In genomic region chr5:67799732-67800234, GRCh38 we compare ENCODE assay signal across 15 cellular contexts.
A peak's percentile ranks its signal among the peaks of the same experiment; 100 is the strongest.
DNase-seq lines count a peak whose midpoint lies in the region; ATAC-seq, FAIRE-seq and TF ChIP-seq lines count a peak whose summit lies in the region.
"Had no signal": no experiment of that assay in that cellular context is flagged by ENCODE, and none has a peak within 500 bp of the region (broad histone marks: within the 10 kb centered on the region; RNA-seq: fewer than 3 reads in every experiment).

No MANE protein-coding gene starts in this region.

- H2AK5ac ChIP-seq in mesenchymal stem cell (ENCODE audit: low read length, severe bottlenecking) = no peak overlapping the region

- intact Hi-C loops in tibial artery (cut with DNase I; ENCODE audit: low total_unique reads) = loop anchor here (10.0 kb wide), 1 partner anchor 105 kb away; no protein-coding TSS in a partner anchor
- intact Hi-C loops in activated CD4-positive, alpha-beta T cell treated with anti-CD3 and anti-CD28 coated beads for 36 hours (cut with DNase I, micrococcal nuclease) = no loop called here

- POLR2A ChIA-PET in activated CD4-positive, alpha-beta T cell treated with anti-CD3 and anti-CD28 coated beads for 36 hours (lab: Charles Lee) = no interaction called here

- H3K9ac ChIP-seq in mesenchymal stem cell (ENCODE audit: low read length) = no peak overlapping the region
- H3K9ac ChIP-seq: neural progenitor cell had no signal

- TF ChIP-seq CTCF in fibroblast of pulmonary artery (IDR thresholded peaks at IDR 0.05; ENCODE audit: low read length, missing control alignments) = no peak
- TF ChIP-seq CTCF in tibial artery (IDR thresholded peaks at IDR 0.05) = no peak
- TF ChIP-seq CTCF in endothelial cell (IDR thresholded peaks at IDR 0.05; ENCODE audit: unreplicated experiment) = no peak
- TF ChIP-seq CTCF in D721Med (IDR thresholded peaks at IDR 0.05; ENCODE audit: insufficient read depth, missing control alignments) = no peak

- WGBS in mesenchymal stem cell = 67% methylated on average over 5 of the region's 5 CpGs

- H3K27me3 ChIP-seq in mesenchymal stem cell (ENCODE audit: control insufficient read depth in 1 of 2, insufficient read depth in 1 of 2, low read length in 2 of 2) = no peaks in the 10 kb centered on the region
- no peaks in the 10 kb centered on the region for H3K27me3 ChIP-seq in tibial artery
- H3K27me3 ChIP-seq: cardiac muscle cell, neural progenitor cell had no signal

- H3K23ac ChIP-seq in mesenchymal stem cell (ENCODE audit: low read length in 2 of 2) = no peak overlapping the region

- no peak overlapping the region for H3K18ac ChIP-seq in mesenchymal stem cell (ENCODE audit: low read depth in 1 of 2, low read length in 2 of 2)

- no peak overlapping the region for H2BK5ac ChIP-seq in mesenchymal stem cell (ENCODE audit: low read depth, low read length, poor library complexity, severe bottlenecking)

- CTCF ChIA-PET in activated CD4-positive, alpha-beta T cell treated with anti-CD3 and anti-CD28 coated beads for 36 hours (lab: Charles Lee) = no interaction called here

- peaks cover 7% of the 10 kb centered on the region for H3K9me3 Mint-ChIP-seq in activated CD4-positive, alpha-beta T cell treated with anti-CD3 and anti-CD28 coated beads for 36 hours (ENCODE audit: low read depth)
- no peaks in the 10 kb centered on the region for H3K9me3 Mint-ChIP-seq in endothelial cell (ENCODE audit: unreplicated experiment)
- H3K9me3 Mint-ChIP-seq: activated T-helper 1 cell treated with anti-CD3 and anti-CD28 coated beads, Interleukin-12 subunit alpha, Interleukin-12 subunit beta, Interleukin-2, Interleukin-4 antibody, amounts not matched to agents 30 ng/mL and 10 ng/mL and 1 ng/mL, durations not matched to agents 14 hours and 24 hours and 36 hours had no signal

- H4K8ac ChIP-seq in mesenchymal stem cell (ENCODE audit: low read length) = no peak overlapping the region

- no peak overlapping the region for H2BK120ac ChIP-seq in mesenchymal stem cell (ENCODE audit: low read depth, low read length)

- H3K4me1 Mint-ChIP-seq in activated CD4-positive, alpha-beta T cell treated with anti-CD3 and anti-CD28 coated beads for 36 hours = peaks cover 2% of the 10 kb centered on the region
- no peaks in the 10 kb centered on the region for H3K4me1 Mint-ChIP-seq in endothelial cell (ENCODE audit: unreplicated experiment)
- H3K4me1 Mint-ChIP-seq: neural progenitor cell had no signal

- no peak overlapping the region for H2BK12ac ChIP-seq in mesenchymal stem cell (ENCODE audit: low read length in 2 of 2)

- H3K9me3 ChIP-seq in mesenchymal stem cell (ENCODE audit: control insufficient read depth, low read length) (no peaks in the 10 kb centered on the region), tibial artery (no peaks in the 10 kb centered on the region)

- no peak overlapping the region for H3K27ac Mint-ChIP-seq in activated CD4-positive, alpha-beta T cell treated with anti-CD3 and anti-CD28 coated beads for 36 hours
- no peak overlapping the region for H3K27ac Mint-ChIP-seq in endothelial cell (ENCODE audit: unreplicated experiment)
- H3K27ac Mint-ChIP-seq: activated T-helper 1 cell treated with anti-CD3 and anti-CD28 coated beads, Interleukin-12 subunit alpha, Interleukin-12 subunit beta, Interleukin-2, Interleukin-4 antibody, amounts not matched to agents 30 ng/mL and 10 ng/mL and 1 ng/mL, durations not matched to agents 14 hours and 24 hours and 36 hours; CD8-positive, alpha-beta T cell; neural progenitor cell had no signal

- H3K4me3 ChIP-seq in fibroblast of pulmonary artery (replicated peaks; ENCODE audit: low read depth, low read length) = no peak overlapping the region
- H3K4me3 ChIP-seq in mesenchymal stem cell (ENCODE audit: insufficient read depth in 1 of 2, low read depth in 1 of 2, low read length in 2 of 2) = no peak overlapping the region
- no peak overlapping the region for H3K4me3 ChIP-seq in tibial artery
- H3K4me3 ChIP-seq: cardiac muscle cell, neural progenitor cell had no signal

- H3K4me3 Mint-ChIP-seq in activated CD4-positive, alpha-beta T cell treated with anti-CD3 and anti-CD28 coated beads for 36 hours = no peak overlapping the region
- no peak overlapping the region for H3K4me3 Mint-ChIP-seq in endothelial cell (ENCODE audit: unreplicated experiment)
- H3K4me3 Mint-ChIP-seq: activated T-helper 1 cell treated with anti-CD3 and anti-CD28 coated beads, Interleukin-12 subunit alpha, Interleukin-12 subunit beta, Interleukin-2, Interleukin-4 antibody, amounts not matched to agents 30 ng/mL and 10 ng/mL and 1 ng/mL, durations not matched to agents 14 hours and 24 hours and 36 hours; CD8-positive, alpha-beta T cell; neural progenitor cell had no signal

- H3K27me3 Mint-ChIP-seq in activated CD4-positive, alpha-beta T cell treated with anti-CD3 and anti-CD28 coated beads for 36 hours = peaks cover 4% of the 10 kb centered on the region
- no peaks in the 10 kb centered on the region for H3K27me3 Mint-ChIP-seq in endothelial cell (ENCODE audit: unreplicated experiment)

- no peak for ATAC-seq in activated CD4-positive, alpha-beta T cell treated with anti-CD3 and anti-CD28 coated beads for 36 hours
- ATAC-seq: CD8-positive, alpha-beta T cell had no signal

- H3K14ac ChIP-seq in mesenchymal stem cell (ENCODE audit: low read length in 2 of 2) = no peak overlapping the region

- peak; percentile 19 for DNase-seq in M059J (ENCODE audit: low read depth)
- peak; percentile 39 for DNase-seq in fibroblast of pulmonary artery (ENCODE audit: low read depth)
- DNase-seq in mesenchymal stem cell = peak; percentile 42
- peak; percentile 78 to 86 for DNase-seq in tibial artery
- no peak for DNase-seq in activated CD4-positive, alpha-beta T cell treated with anti-CD3 and anti-CD28 coated beads for 36 hours
- no peak for DNase-seq in endothelial cell (ENCODE audit: low spot score)
- no peak for DNase-seq in D721Med (ENCODE audit: insufficient read length, low spot score)
- DNase-seq in iPS-NIHi11 (ENCODE audit: low spot score) = no peak
- DNase-seq: CD8-positive, alpha-beta T cell; KBM-7; NCI-H69 had no signal

- no peak overlapping the region for H3K4ac ChIP-seq in mesenchymal stem cell (ENCODE audit: low read depth in 1 of 2, low read length in 2 of 2)

- H3K36me3 Mint-ChIP-seq in activated CD4-positive, alpha-beta T cell treated with anti-CD3 and anti-CD28 coated beads for 36 hours (ENCODE audit: low read depth) = no peaks in the 10 kb centered on the region
- no peaks in the 10 kb centered on the region for H3K36me3 Mint-ChIP-seq in endothelial cell (ENCODE audit: low read depth, unreplicated experiment)
- H3K36me3 Mint-ChIP-seq: CD8-positive, alpha-beta T cell; neural progenitor cell had no signal

- H3K79me1 ChIP-seq in mesenchymal stem cell (replicated peaks; ENCODE audit: low read length, poor library complexity, severe bottlenecking) = no peaks in the 10 kb centered on the region

- H2AFZ ChIP-seq in mesenchymal stem cell (ENCODE audit: low read depth, low read length) = no peak overlapping the region
- H2AFZ ChIP-seq: neural progenitor cell had no signal

- no peaks in the 10 kb centered on the region for H3K36me3 ChIP-seq in mesenchymal stem cell (ENCODE audit: control insufficient read depth in 1 of 2, insufficient read depth in 2 of 2, low read depth in 1 of 2, low read length in 2 of 2)
- H3K36me3 ChIP-seq in tibial artery = no peaks in the 10 kb centered on the region
- H3K36me3 ChIP-seq: cardiac muscle cell had no signal

- no peak for FAIRE-seq in D721Med (lab: Jason Lieb, UNC)

- H3K4me1 ChIP-seq in mesenchymal stem cell (ENCODE audit: control insufficient read depth, insufficient read depth, low read depth, low read length) = no peaks in the 10 kb centered on the region
- peaks cover 0 to 56% (median 21%) of the 10 kb centered on the region in 4 donors for H3K4me1 ChIP-seq in tibial artery

- no peak overlapping the region for H2BK15ac ChIP-seq in mesenchymal stem cell (ENCODE audit: low read depth, poor library complexity, severe bottlenecking)

- H3K4me2 ChIP-seq in mesenchymal stem cell (ENCODE audit: low read length, poor library complexity, severe bottlenecking) = no peak overlapping the region
- H3K4me2 ChIP-seq: neural progenitor cell had no signal

- H3K27ac ChIP-seq in mesenchymal stem cell (ENCODE audit: low read length, poor library complexity, severe bottlenecking) = no peak overlapping the region
- peak overlapping the region; percentile 68 to 72 for H3K27ac ChIP-seq in tibial artery
- H3K27ac ChIP-seq: cardiac muscle cell, epithelial cell of prostate, neural progenitor cell had no signal

- H4K91ac ChIP-seq in mesenchymal stem cell (ENCODE audit: low read length) = no peak overlapping the region

Comparison
In these comparisons a context has a peak if more than half of its experiments do, and no peak if none do; other contexts are left out.
1. DNase-seq: peak in M059J (single experiment), fibroblast of pulmonary artery (single experiment), mesenchymal stem cell (single experiment) and tibial artery (2 of 2); none in activated CD4-positive, alpha-beta T cell treated with anti-CD3 and anti-CD28 coated beads for 36 hours (single experiment), endothelial cell (single experiment), D721Med (single experiment) and iPS-NIHi11 (single experiment).